18 cellular contexts compared by ENCODE assay signal in the genomic region with DNA sequence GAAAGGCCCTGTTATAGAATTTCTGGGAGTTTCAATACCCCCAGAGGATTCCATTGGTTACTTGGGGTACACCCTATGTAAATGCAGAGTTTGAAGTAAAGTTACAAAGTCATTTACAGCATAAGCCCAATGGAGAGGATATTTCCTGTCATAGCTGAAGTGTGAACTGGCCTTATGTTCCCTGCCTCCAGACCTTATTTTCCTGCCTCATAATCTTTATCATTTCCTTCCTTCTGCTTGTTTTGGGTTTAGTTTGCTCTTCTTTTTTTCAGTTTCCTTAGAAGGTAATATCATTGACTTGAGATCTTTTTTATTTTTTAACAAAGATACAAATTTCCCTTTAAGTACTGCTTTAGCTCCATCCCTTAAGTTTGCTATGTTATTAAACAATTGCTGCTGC.
"Had no signal": no experiment of that assay in that cellular context is flagged by ENCODE, and none has a peak within 500 bp of the region (broad histone marks: within the 10 kb centered on the region; RNA-seq: fewer than 3 reads in every experiment).

No MANE protein-coding gene starts in this region.

- H3K9me3 Mint-ChIP-seq: activated CD4-positive, alpha-beta memory T cell treated with anti-CD3 and anti-CD28 coated beads, Interleukin-2, amount 10 ng/mL, durations not matched to agents 7 days and 5 days; activated T-cell treated with anti-CD3 and anti-CD28 coated beads, Interleukin-2, amount 50 U/mL, for 4 hours; stimulated activated effector memory CD8-positive, alpha-beta T cell treated with anti-CD3 and anti-CD28 coated beads, Interleukin-12 subunit alpha, Interleukin-12 subunit beta, amount 100 ng/mL, for 72 hours had no signal

- FAIRE-seq: islet of Langerhans had no signal

- H3K36me3 ChIP-seq: heart left ventricle, neutrophil had no signal

- H3K27me3 ChIP-seq: body of pancreas, neutrophil had no signal

- DNase-seq: activated CD4-positive, alpha-beta memory T cell treated with anti-CD3 and anti-CD28 coated beads, Interleukin-2, amount 10 ng/mL, durations not matched to agents 7 days and 5 days; activated CD4-positive, alpha-beta T cell treated with anti-CD3 and anti-CD28 coated beads for 4 hours; activated gamma-delta T cell; activated T-cell treated with anti-CD3 and anti-CD28 coated beads, Interleukin-2, amount 50 U/mL, for 4 hours; body of pancreas; caudate nucleus; effector CD4-positive, alpha-beta T cell; foreskin melanocyte; heart left ventricle; naive B cell; stimulated activated CD4-positive, alpha-beta T cell treated with anti-CD3 and anti-CD28 coated beads, Interleukin-12 subunit alpha, Interleukin-12 subunit beta, amount 100 ng/mL, for 4 hours; T-helper 1 cell had no signal

- H3K27ac Mint-ChIP-seq: activated CD4-positive, alpha-beta memory T cell treated with anti-CD3 and anti-CD28 coated beads, Interleukin-2, amount 10 ng/mL, durations not matched to agents 7 days and 5 days; activated naive CD4-positive, alpha-beta T cell treated with anti-CD3 and anti-CD28 coated beads, Interleukin-2, amount 50 U/mL, for 72 hours; naive B cell; stimulated activated effector memory CD8-positive, alpha-beta T cell treated with anti-CD3 and anti-CD28 coated beads, Interleukin-12 subunit alpha, Interleukin-12 subunit beta, amount 100 ng/mL, for 72 hours had no signal

- H3K4me3 ChIP-seq: body of pancreas, heart left ventricle, lung had no signal

- H3K4me1 Mint-ChIP-seq: activated CD4-positive, alpha-beta memory T cell treated with anti-CD3 and anti-CD28 coated beads, Interleukin-2, amount 10 ng/mL, durations not matched to agents 7 days and 5 days; naive B cell; stimulated activated effector memory CD8-positive, alpha-beta T cell treated with anti-CD3 and anti-CD28 coated beads, Interleukin-12 subunit alpha, Interleukin-12 subunit beta, amount 100 ng/mL, for 72 hours had no signal

- H3K27ac ChIP-seq: body of pancreas, epithelial cell of prostate, heart left ventricle, neutrophil had no signal

- H3K4me3 Mint-ChIP-seq: activated CD4-positive, alpha-beta memory T cell treated with anti-CD3 and anti-CD28 coated beads, Interleukin-2, amount 10 ng/mL, durations not matched to agents 7 days and 5 days; activated T-cell treated with anti-CD3 and anti-CD28 coated beads, Interleukin-2, amount 50 U/mL, for 4 hours; naive B cell; stimulated activated effector memory CD8-positive, alpha-beta T cell treated with anti-CD3 and anti-CD28 coated beads, Interleukin-12 subunit alpha, Interleukin-12 subunit beta, amount 100 ng/mL, for 72 hours had no signal

- H3K4me1 ChIP-seq: body of pancreas, heart left ventricle had no signal

- H3K9me3 ChIP-seq: body of pancreas, heart left ventricle, neutrophil had no signal

- H3K27me3 Mint-ChIP-seq: naive B cell had no signal

- H3K36me3 Mint-ChIP-seq: activated naive CD4-positive, alpha-beta T cell treated with anti-CD3 and anti-CD28 coated beads, Interleukin-2, amount 50 U/mL, for 72 hours; naive B cell; stimulated activated effector memory CD8-positive, alpha-beta T cell treated with anti-CD3 and anti-CD28 coated beads, Interleukin-12 subunit alpha, Interleukin-12 subunit beta, amount 100 ng/mL, for 72 hours had no signal
